Comparison of ENCODE assay signal across 1 cellular context in the genomic region with DNA sequence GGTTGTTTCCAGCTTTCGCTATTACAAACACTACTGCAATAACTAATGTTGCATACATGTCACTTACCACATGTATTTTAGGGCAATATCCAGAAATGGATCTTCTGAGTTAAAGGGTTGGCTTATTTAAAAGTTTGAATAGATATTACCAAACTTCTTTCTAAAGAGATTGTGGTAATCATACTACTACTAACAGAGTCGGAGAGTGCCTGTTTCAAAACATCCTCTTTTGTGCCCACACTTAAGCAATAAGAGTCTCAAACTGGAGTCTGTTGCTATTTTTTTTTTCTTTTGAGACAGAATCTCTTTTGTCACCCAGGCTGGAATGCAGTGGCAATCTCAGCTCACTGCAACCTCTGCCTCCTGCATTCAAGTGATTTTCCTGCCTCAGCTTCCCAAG.
TF ChIP-seq lines count a peak whose summit lies in the region.

No MANE protein-coding gene starts in this region.

TF ChIP-seq in WTC11, 78 proteins besides CTCF, POLR2A, EP300 and RAD21 (continued from another document):
- TF ChIP-seq, protein P1, sequence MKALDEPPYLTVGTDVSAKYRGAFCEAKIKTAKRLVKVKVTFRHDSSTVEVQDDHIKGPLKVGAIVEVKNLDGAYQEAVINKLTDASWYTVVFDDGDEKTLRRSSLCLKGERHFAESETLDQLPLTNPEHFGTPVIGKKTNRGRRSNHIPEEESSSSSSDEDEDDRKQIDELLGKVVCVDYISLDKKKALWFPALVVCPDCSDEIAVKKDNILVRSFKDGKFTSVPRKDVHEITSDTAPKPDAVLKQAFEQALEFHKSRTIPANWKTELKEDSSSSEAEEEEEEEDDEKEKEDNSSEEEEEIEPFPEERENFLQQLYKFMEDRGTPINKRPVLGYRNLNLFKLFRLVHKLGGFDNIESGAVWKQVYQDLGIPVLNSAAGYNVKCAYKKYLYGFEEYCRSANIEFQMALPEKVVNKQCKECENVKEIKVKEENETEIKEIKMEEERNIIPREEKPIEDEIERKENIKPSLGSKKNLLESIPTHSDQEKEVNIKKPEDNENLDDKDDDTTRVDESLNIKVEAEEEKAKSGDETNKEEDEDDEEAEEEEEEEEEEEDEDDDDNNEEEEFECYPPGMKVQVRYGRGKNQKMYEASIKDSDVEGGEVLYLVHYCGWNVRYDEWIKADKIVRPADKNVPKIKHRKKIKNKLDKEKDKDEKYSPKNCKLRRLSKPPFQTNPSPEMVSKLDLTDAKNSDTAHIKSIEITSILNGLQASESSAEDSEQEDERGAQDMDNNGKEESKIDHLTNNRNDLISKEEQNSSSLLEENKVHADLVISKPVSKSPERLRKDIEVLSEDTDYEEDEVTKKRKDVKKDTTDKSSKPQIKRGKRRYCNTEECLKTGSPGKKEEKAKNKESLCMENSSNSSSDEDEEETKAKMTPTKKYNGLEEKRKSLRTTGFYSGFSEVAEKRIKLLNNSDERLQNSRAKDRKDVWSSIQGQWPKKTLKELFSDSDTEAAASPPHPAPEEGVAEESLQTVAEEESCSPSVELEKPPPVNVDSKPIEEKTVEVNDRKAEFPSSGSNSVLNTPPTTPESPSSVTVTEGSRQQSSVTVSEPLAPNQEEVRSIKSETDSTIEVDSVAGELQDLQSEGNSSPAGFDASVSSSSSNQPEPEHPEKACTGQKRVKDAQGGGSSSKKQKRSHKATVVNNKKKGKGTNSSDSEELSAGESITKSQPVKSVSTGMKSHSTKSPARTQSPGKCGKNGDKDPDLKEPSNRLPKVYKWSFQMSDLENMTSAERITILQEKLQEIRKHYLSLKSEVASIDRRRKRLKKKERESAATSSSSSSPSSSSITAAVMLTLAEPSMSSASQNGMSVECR (CRISPR knock-in tag; IDR thresholded peaks at IDR 0.05; ENCODE audit: borderline replicate concordance) = no peak
- TF ChIP-seq OVOL2 (CRISPR knock-in tag; IDR thresholded peaks at IDR 0.05; ENCODE audit: borderline replicate concordance) (no peak), CBFB (CRISPR knock-in tag; IDR thresholded peaks at IDR 0.05; ENCODE audit: low read depth) (no peak), ZNF232 (CRISPR knock-in tag; IDR thresholded peaks at IDR 0.05) (no peak), FOXP1 (CRISPR knock-in tag; IDR thresholded peaks at IDR 0.05; ENCODE audit: borderline replicate concordance) (no peak), ZNF219 (CRISPR knock-in tag; IDR thresholded peaks at IDR 0.05; ENCODE audit: borderline replicate concordance) (no peak), MYBL2 (CRISPR knock-in tag; IDR thresholded peaks at IDR 0.05) (no peak), TP53 (CRISPR knock-in tag; IDR thresholded peaks at IDR 0.05) (no peak), ZNF396 (CRISPR knock-in tag; IDR thresholded peaks at IDR 0.05; ENCODE audit: borderline replicate concordance) (no peak), NR2C2 (CRISPR knock-in tag; IDR thresholded peaks at IDR 0.05) (no peak), MXD4 (CRISPR knock-in tag; IDR thresholded peaks at IDR 0.05; ENCODE audit: borderline replicate concordance) (no peak), CREM (CRISPR knock-in tag; IDR thresholded peaks at IDR 0.05) (no peak)
- TF ChIP-seq, protein P2, sequence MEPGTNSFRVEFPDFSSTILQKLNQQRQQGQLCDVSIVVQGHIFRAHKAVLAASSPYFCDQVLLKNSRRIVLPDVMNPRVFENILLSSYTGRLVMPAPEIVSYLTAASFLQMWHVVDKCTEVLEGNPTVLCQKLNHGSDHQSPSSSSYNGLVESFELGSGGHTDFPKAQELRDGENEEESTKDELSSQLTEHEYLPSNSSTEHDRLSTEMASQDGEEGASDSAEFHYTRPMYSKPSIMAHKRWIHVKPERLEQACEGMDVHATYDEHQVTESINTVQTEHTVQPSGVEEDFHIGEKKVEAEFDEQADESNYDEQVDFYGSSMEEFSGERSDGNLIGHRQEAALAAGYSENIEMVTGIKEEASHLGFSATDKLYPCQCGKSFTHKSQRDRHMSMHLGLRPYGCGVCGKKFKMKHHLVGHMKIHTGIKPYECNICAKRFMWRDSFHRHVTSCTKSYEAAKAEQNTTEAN (CRISPR knock-in tag; IDR thresholded peaks at IDR 0.05) = no peak
- TF ChIP-seq, protein P3, sequence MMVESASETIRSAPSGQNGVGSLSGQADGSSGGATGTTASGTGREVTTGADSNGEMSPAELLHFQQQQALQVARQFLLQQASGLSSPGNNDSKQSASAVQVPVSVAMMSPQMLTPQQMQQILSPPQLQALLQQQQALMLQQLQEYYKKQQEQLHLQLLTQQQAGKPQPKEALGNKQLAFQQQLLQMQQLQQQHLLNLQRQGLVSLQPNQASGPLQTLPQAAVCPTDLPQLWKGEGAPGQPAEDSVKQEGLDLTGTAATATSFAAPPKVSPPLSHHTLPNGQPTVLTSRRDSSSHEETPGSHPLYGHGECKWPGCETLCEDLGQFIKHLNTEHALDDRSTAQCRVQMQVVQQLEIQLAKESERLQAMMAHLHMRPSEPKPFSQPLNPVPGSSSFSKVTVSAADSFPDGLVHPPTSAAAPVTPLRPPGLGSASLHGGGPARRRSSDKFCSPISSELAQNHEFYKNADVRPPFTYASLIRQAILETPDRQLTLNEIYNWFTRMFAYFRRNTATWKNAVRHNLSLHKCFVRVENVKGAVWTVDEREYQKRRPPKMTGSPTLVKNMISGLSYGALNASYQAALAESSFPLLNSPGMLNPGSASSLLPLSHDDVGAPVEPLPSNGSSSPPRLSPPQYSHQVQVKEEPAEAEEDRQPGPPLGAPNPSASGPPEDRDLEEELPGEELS (CRISPR knock-in tag; IDR thresholded peaks at IDR 0.05) = no peak
- TF ChIP-seq, protein P4, sequence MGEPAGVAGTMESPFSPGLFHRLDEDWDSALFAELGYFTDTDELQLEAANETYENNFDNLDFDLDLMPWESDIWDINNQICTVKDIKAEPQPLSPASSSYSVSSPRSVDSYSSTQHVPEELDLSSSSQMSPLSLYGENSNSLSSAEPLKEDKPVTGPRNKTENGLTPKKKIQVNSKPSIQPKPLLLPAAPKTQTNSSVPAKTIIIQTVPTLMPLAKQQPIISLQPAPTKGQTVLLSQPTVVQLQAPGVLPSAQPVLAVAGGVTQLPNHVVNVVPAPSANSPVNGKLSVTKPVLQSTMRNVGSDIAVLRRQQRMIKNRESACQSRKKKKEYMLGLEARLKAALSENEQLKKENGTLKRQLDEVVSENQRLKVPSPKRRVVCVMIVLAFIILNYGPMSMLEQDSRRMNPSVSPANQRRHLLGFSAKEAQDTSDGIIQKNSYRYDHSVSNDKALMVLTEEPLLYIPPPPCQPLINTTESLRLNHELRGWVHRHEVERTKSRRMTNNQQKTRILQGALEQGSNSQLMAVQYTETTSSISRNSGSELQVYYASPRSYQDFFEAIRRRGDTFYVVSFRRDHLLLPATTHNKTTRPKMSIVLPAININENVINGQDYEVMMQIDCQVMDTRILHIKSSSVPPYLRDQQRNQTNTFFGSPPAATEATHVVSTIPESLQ (CRISPR knock-in tag; IDR thresholded peaks at IDR 0.05) = no peak
- TF ChIP-seq, protein P5, sequence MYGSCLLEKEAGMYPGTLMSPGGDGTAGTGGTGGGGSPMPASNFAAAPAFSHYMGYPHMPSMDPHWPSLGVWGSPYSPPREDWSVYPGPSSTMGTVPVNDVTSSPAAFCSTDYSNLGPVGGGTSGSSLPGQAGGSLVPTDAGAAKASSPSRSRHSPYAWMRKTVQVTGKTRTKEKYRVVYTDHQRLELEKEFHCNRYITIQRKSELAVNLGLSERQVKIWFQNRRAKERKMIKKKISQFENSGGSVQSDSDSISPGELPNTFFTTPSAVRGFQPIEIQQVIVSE (CRISPR knock-in tag; IDR thresholded peaks at IDR 0.05; ENCODE audit: borderline replicate concordance) = no peak
- TF ChIP-seq, protein P6, sequence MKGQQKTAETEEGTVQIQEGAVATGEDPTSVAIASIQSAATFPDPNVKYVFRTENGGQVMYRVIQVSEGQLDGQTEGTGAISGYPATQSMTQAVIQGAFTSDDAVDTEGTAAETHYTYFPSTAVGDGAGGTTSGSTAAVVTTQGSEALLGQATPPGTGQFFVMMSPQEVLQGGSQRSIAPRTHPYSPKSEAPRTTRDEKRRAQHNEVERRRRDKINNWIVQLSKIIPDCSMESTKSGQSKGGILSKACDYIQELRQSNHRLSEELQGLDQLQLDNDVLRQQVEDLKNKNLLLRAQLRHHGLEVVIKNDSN (CRISPR knock-in tag; IDR thresholded peaks at IDR 0.05) = no peak
